12 cellular contexts compared by ENCODE assay signal in genomic region chr5:142720561-142721275, GRCh38. TPM values are rescaled to one million over a fixed set of nuclear protein-coding genes. Genes with fewer than 3 reads are reported as not detected.
A peak's percentile ranks its signal among the peaks of the same experiment; 100 is the strongest.
DNase-seq lines count a peak whose midpoint lies in the region; FAIRE-seq and TF ChIP-seq lines count a peak whose summit lies in the region.
"Had no signal": no experiment of that assay in that cellular context is flagged by ENCODE, and none has a peak within 500 bp of the region (broad histone marks: within the 10 kb centered on the region; RNA-seq: fewer than 3 reads in every experiment).

No MANE protein-coding gene starts in this region.

- no peak overlapping the region for H3K14ac ChIP-seq in H1 (ENCODE audit: insufficient read length)

- no peak for DNase-seq in HTR-8/SVneo (ENCODE audit: insufficient read length, low spot score)
- DNase-seq in NCI-H526 (lab: John Stamatoyannopoulos, UW): peak; percentile 16 to 67
- no peak for DNase-seq in H1 (ENCODE audit: low read depth in 1 of 2, low spot score in 2 of 2)
- peak; percentile 61 for DNase-seq in skeletal muscle cell (ENCODE audit: low read depth)
- DNase-seq in 8988T: no peak
- no peak for DNase-seq in NCI-H1694 treated with DMSO at 0.1 percent for 48 hours (lab: John Stamatoyannopoulos, UW)
- DNase-seq in COLO829 (ENCODE audit: low spot score): no peak
- DNase-seq in activated effector memory CD4-positive, alpha-beta T cell treated with anti-CD3 and anti-CD28 coated beads, Interleukin-2, amount 50 U/mL, for 16 hours: no peak
- DNase-seq: activated B cell treated with CpG ODN at 0.5 μM for 24 hours; activated naive CD8-positive, alpha-beta T cell treated with anti-CD3 and anti-CD28 coated beads, Interleukin-2, amount 50 U/mL, for 24 hours had no signal

- CTCF ChIA-PET in H1 (lab: Charles Lee; ENCODE audit: partially characterized antibody): interaction anchor here (0.8 to 15.0 kb wide), 9 partner anchors 12 to 196 kb away, joined by 3 to 627 read pairs (median 6); partner anchors contain the start of gene ARHGAP26

- H2BK20ac ChIP-seq in H1 (ENCODE audit: low read length): peak overlapping the region; percentile 37; the same call in 1 of the 2 replicates

- peaks cover 2 to 16% (median 11%) of the 10 kb centered on the region in 4 experiments for H3K4me1 ChIP-seq in H1 (replicated peaks in 1 of 4; ENCODE audit: control insufficient read depth in 3 of 4, insufficient read depth in 4 of 4, low read length in 3 of 4)

- no peak for TF ChIP-seq POLR2A in H1 (IDR thresholded peaks at IDR 0.05; ENCODE audit: control extremely low read depth in 1 of 2, low read depth in 2 of 2, low read length in 2 of 2)

- H4K8ac ChIP-seq in H1 (ENCODE audit: extremely low read depth, insufficient read depth, low read length): no peak overlapping the region

- H3K23ac ChIP-seq in H1 (ENCODE audit: insufficient read length): no peak overlapping the region

- no peak for TF ChIP-seq RAD21 in H1 (IDR thresholded peaks at IDR 0.05 in 1 of 2, conservative IDR thresholded peaks at IDR 0.05 in 1 of 2; ENCODE audit: low read depth in 2 of 2, low read length in 2 of 2)

- 90% methylated on average over 13 of the region's 13 CpGs; no CpG with 5 or more reads in 1 of the 2 experiments for WGBS in H1 (ENCODE audit: extremely low coverage in 1 of 2, insufficient coverage in 1 of 2, insufficient read length in 1 of 2, insufficient replicate concordance in 2 of 2, low coverage in 1 of 2, low lambda C conversion rate in 2 of 2, missing lambda C conversion rate in 1 of 2), 2 experiments

- no peak overlapping the region; a peak in 1 of 7 replicates for H3K9ac ChIP-seq in H1 (replicated peaks in 1 of 4; ENCODE audit: extremely low read depth in 1 of 4, low read depth in 3 of 4, low read length in 3 of 4)

- no peak overlapping the region for H2BK12ac ChIP-seq in H1 (ENCODE audit: low read depth, low read length)

- H4K20me1 ChIP-seq in H1 (replicated peaks in 1 of 2; ENCODE audit: control insufficient read depth in 1 of 2, insufficient read depth in 2 of 2, low read length in 2 of 2): no peaks in the 10 kb centered on the region

- no peak overlapping the region for H3K18ac ChIP-seq in H1 (ENCODE audit: extremely low read depth, low read length)

- H4K91ac ChIP-seq in H1 (replicated peaks; ENCODE audit: insufficient read length, low read length): no peak overlapping the region

- FAIRE-seq in HTR-8/SVneo (lab: Jason Lieb, UNC): peak; percentile 74
- no peak for FAIRE-seq in H1 (lab: Jason Lieb, UNC)
- FAIRE-seq: G401.6 had no signal

- no peaks in the 10 kb centered on the region for H3K79me2 ChIP-seq in H1 (ENCODE audit: control insufficient read depth in 1 of 2, insufficient read depth in 2 of 2, low read length in 2 of 2)

- POLR2A ChIA-PET in H1 (lab: Charles Lee; ENCODE audit: partially characterized antibody): interaction anchor here (1.2 kb wide), 1 partner anchor 7 kb away, joined by 3 read pairs; no protein-coding TSS in a partner anchor

- H2BK5ac ChIP-seq in H1 (ENCODE audit: low read depth, low read length): no peak overlapping the region

- no peak overlapping the region for H3K27ac ChIP-seq in H1 (ENCODE audit: low read depth, low read length)
- H3K27ac ChIP-seq: upper lobe of left lung had no signal

- H3K23me2 ChIP-seq in H1 (ENCODE audit: low read depth, low read length): no peaks in the 10 kb centered on the region

- no peak for TF ChIP-seq CTCF in H1 (IDR thresholded peaks at IDR 0.05; ENCODE audit: control extremely low read depth in 1 of 3, insufficient read depth in 1 of 3, low read depth in 1 of 3, low read length in 3 of 3)

- no peak overlapping the region for H2AFZ ChIP-seq in H1 (ENCODE audit: low read length)

- H2AK5ac ChIP-seq in H1 (ENCODE audit: low read depth, low read length): no peak overlapping the region

- 0 out of 2 replicates have a peak overlapping the region, but pooled peaks have one; percentile 46 for H2BK15ac ChIP-seq in H1 (ENCODE audit: low read length)

- H3K27me3 ChIP-seq in H1 (replicated peaks in 1 of 4; ENCODE audit: control insufficient read depth in 3 of 4, extremely low read depth in 1 of 4, insufficient read depth in 3 of 4, low read length in 3 of 4): no peaks in the 10 kb centered on the region; a peak in 1 of 7 replicates
- H3K27me3 ChIP-seq: upper lobe of left lung had no signal

- no peaks in the 10 kb centered on the region; a peak in 1 of 8 replicates for H3K36me3 ChIP-seq in H1 (ENCODE audit: control insufficient read depth in 2 of 4, insufficient read depth in 4 of 4, low read length in 3 of 4)
- H3K36me3 ChIP-seq: upper lobe of left lung had no signal

- H3K56ac ChIP-seq in H1 (replicated peaks; ENCODE audit: insufficient read length, low read depth, low read length): no peak overlapping the region

- no peak for TF ChIP-seq EP300 in H1 (IDR thresholded peaks at IDR 0.05; ENCODE audit: borderline replicate concordance in 1 of 2, low read depth in 2 of 2, low read length in 2 of 2)

- no peaks in the 10 kb centered on the region for H3K9me3 ChIP-seq in H1 (ENCODE audit: insufficient read depth in 2 of 2, low read depth in 1 of 2, low read length in 1 of 2)
- H3K9me3 ChIP-seq: upper lobe of left lung had no signal

- H4K5ac ChIP-seq in H1 (ENCODE audit: insufficient read length, low read depth, low read length): no peak overlapping the region

- no peak overlapping the region for H3K4ac ChIP-seq in H1 (replicated peaks; ENCODE audit: insufficient read length, low read depth, low read length)

- H2BK120ac ChIP-seq in H1 (replicated peaks; ENCODE audit: low read depth, low read length): no peak overlapping the region

- H3K4me3 ChIP-seq in H1 (ENCODE audit: extremely low read depth in 1 of 4, insufficient read depth in 2 of 4, low read depth in 3 of 4, low read length in 4 of 4) (no peak overlapping the region), skeletal muscle cell (ENCODE audit: low read depth, low read length) (no peak overlapping the region)
- H3K4me3 ChIP-seq: upper lobe of left lung had no signal

- H3K79me1 ChIP-seq in H1 (ENCODE audit: low read depth, low read length): no peaks in the 10 kb centered on the region

- no peak overlapping the region for H3K4me2 ChIP-seq in H1 (ENCODE audit: insufficient read depth in 1 of 2, low read depth in 2 of 2, low read length in 2 of 2)

TF ChIP-seq in H1, 55 proteins besides CTCF, POLR2A, EP300 and RAD21:
- TF ChIP-seq ZNF274 (IDR thresholded peaks at IDR 0.05; ENCODE audit: borderline replicate concordance, extremely low read depth, low read length): no peak
- no peak for TF ChIP-seq JUN (IDR thresholded peaks at IDR 0.05; ENCODE audit: low read depth, low read length)
- TF ChIP-seq NANOG (IDR thresholded peaks at IDR 0.05; ENCODE audit: insufficient read depth, low read depth, low read length, poor library complexity, severe bottlenecking): no peak
- TF ChIP-seq SAP30 (IDR thresholded peaks at IDR 0.05; ENCODE audit: insufficient read depth, insufficient replicate concordance, low read length): no peak
- no peak for TF ChIP-seq SP4 (IDR thresholded peaks at IDR 0.05; ENCODE audit: low read length)
- no peak for TF ChIP-seq TBP (IDR thresholded peaks at IDR 0.05; ENCODE audit: low read depth, low read length)
- no peak for TF ChIP-seq HDAC2 (IDR thresholded peaks at IDR 0.05; ENCODE audit: borderline replicate concordance in 1 of 2, low read depth in 2 of 2, low read length in 2 of 2)
- TF ChIP-seq CBX8 (IDR thresholded peaks at IDR 0.05; ENCODE audit: borderline replicate concordance, low read depth, low read length): no peak

RNA-seq across cellular contexts. Expression of gene FGF1, which starts 34.8 kb away (rescaled TPM):
- total RNA-seq in H1 (2021; fragmentation: NEBNext Ultra II Directional; extraction: Animal tissue kit (Norgen Biotek cat#: 25700)): 0.11 and 0.50 TPM in 2 replicates
- 0.17 and 0.30 TPM in 2 replicates for polyA plus RNA-seq in H1 (2011; rRNA removed)
- 0.34 TPM for polyA plus RNA-seq in H1 (2011; cell fraction: cytosol; rRNA removed)
- polyA plus RNA-seq in H1 (2011; cell fraction: nucleus; rRNA removed): 0.30 TPM
- 0.15 to 0.66 TPM (median 0.47 TPM) in 4 replicates for polyA plus RNA-seq in H1 (2012, experiment 1 of 2)
- polyA plus RNA-seq in H1 (2012, experiment 2 of 2): not detected
- 0.26 TPM for polyA plus RNA-seq in H1 (2013, experiment 1 of 2)
- 0.61 TPM for polyA plus RNA-seq in H1 (2013, experiment 2 of 2)
- 0.16 and 0.78 TPM in 2 replicates for polyA minus RNA-seq in H1 (2011; rRNA and poly(A)+ RNA removed)
- 0.29 TPM for polyA minus RNA-seq in H1 (2011; cell fraction: cytosol; rRNA and poly(A)+ RNA removed)
- 1.7 TPM for polyA minus RNA-seq in H1 (2011; cell fraction: nucleus; rRNA and poly(A)+ RNA removed)
- total RNA-seq: activated B cell treated with CpG ODN at 0.5 μM for 24 hours had no signal

RNA-seq across cellular contexts. Expression of gene ARHGAP26, which starts 49.5 kb away (rescaled TPM):
- 20.6 and 24.8 TPM in 2 replicates for total RNA-seq in H1 (2021; fragmentation: NEBNext Ultra II Directional; extraction: Animal tissue kit (Norgen Biotek cat#: 25700))
- 7.1 and 8.4 TPM in 2 replicates for polyA plus RNA-seq in H1 (2011; rRNA removed)
- 7.8 TPM for polyA plus RNA-seq in H1 (2011; cell fraction: cytosol; rRNA removed)
- polyA plus RNA-seq in H1 (2011; cell fraction: nucleus; rRNA removed): 31.4 TPM
- polyA plus RNA-seq in H1 (2012, experiment 1 of 2): 12.0 to 19.8 TPM (median 15.5 TPM) in 4 replicates
- 1.9 TPM for polyA plus RNA-seq in H1 (2012, experiment 2 of 2)
- polyA plus RNA-seq in H1 (2013, experiment 1 of 2): 13.2 TPM
- 13.5 TPM for polyA plus RNA-seq in H1 (2013, experiment 2 of 2)
- 33.1 and 43.4 TPM in 2 replicates for polyA minus RNA-seq in H1 (2011; rRNA and poly(A)+ RNA removed)
- polyA minus RNA-seq in H1 (2011; cell fraction: cytosol; rRNA and poly(A)+ RNA removed): 14.5 TPM
- 134 TPM for polyA minus RNA-seq in H1 (2011; cell fraction: nucleus; rRNA and poly(A)+ RNA removed)

Comparison
In these comparisons a context has a peak if more than half of its experiments do, and no peak if none do; other contexts are left out.
1. DNase-seq: peak in NCI-H526 (2 of 2) and skeletal muscle cell (single experiment); none in HTR-8/SVneo (single experiment), H1 (0 of 2), 8988T (single experiment), NCI-H1694 treated with DMSO at 0.1 percent for 48 hours (single experiment), COLO829 (single experiment) and activated effector memory CD4-positive, alpha-beta T cell treated with anti-CD3 and anti-CD28 coated beads, Interleukin-2, amount 50 U/mL, for 16 hours (single experiment).